In the genomic region with DNA sequence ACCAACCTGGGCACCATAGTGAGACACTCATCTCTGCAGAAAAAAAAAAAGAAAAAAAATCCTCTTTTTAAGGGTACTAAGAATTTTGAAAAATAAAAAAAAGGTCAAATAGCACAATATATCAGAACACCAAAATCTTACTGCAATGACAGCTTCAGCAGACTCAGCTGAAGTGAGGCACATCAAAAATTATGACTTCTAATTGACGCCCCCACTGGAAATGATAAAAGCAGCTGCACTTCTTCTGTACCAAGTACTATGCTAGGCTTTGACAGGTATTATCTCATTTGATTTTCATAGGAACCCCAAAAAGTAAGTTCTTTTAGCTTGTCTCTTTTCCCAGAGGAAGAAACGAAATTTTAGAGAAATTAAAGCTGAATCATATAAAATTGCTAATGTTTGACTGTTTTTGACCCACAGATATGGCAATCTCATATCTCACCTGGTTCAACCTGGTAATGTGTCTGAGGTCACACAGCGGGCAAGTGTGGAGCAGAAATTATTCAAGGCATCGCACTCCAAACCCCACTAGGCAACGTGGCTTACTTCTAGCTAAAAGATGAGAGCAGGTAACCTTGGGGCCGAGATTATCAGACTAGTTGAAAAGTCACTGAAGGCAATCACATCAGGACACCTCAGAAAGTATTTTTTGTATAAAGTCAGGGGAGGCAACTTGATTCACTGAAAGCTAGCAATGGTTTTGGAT, we compare ENCODE assay signal across 35 cellular contexts.
"Had no signal": no experiment of that assay in that cellular context is flagged by ENCODE, and none has a peak within 500 bp of the region (broad histone marks: within the 10 kb centered on the region; RNA-seq: fewer than 3 reads in every experiment).

No MANE protein-coding gene starts in this region.

- DNase-seq: Karpas-422, Kasumi-1, MG63, MM.1S, MV-4-11, NCI-H1048, NCI-H1092, NCI-H1092 treated with DMSO at 0.1 percent for 48 hours, NCI-H1105, NCI-H1105 treated with DMSO at 0.1 percent for 48 hours, NCI-H1417, NCI-H1417 treated with DMSO at 0.1 percent for 48 hours, NCI-H1436, NCI-H1436 treated with DMSO at 0.1 percent for 48 hours, NCI-H146, NCI-H1694, NCI-H1694 treated with DMSO at 0.1 percent for 48 hours, NCI-H187, NCI-H187 treated with DMSO at 0.1 percent for 48 hours, NCI-H1930, NCI-H2029, NCI-H2029 treated with DMSO at 0.1 percent for 48 hours, NCI-H2081, NCI-H2081 treated with DMSO at 0.1 percent for 48 hours, NCI-H2107, NCI-H2171, NCI-H2171 treated with DMSO at 0.1 percent for 48 hours, NCI-H2227 treated with DMSO at 0.1 percent for 48 hours, NCI-H226, NCI-H345, NCI-H446 treated with DMSO at 0.1 percent for 48 hours, NCI-H510A, NCI-H510A treated with DMSO at 0.1 percent for 48 hours, NCI-H524 had no signal

- H3K9ac ChIP-seq: KMS-11 had no signal

- H3K9me3 ChIP-seq: MG63 had no signal

- H3K36me3 ChIP-seq: MG63 had no signal

- H3K27ac ChIP-seq: KMS-11 had no signal

- H3K4me2 ChIP-seq: KMS-11 had no signal

- H3K4me3 ChIP-seq: MG63 had no signal
